Comparison of ENCODE assay signal across 18 cellular contexts in genomic region chr11:119785131-119785530, GRCh38. TPM values are rescaled to one million over a fixed set of nuclear protein-coding genes. Genes with fewer than 3 reads are reported as not detected.
A peak's percentile ranks its signal among the peaks of the same experiment; 100 is the strongest.
DNase-seq lines count a peak whose midpoint lies in the region; ATAC-seq, FAIRE-seq and TF ChIP-seq lines count a peak whose summit lies in the region.
"Had no signal": no experiment of that assay in that cellular context is flagged by ENCODE, and none has a peak within 500 bp of the region (broad histone marks: within the 10 kb centered on the region; RNA-seq: fewer than 3 reads in every experiment).

No MANE protein-coding gene starts in this region.

- H3K79me2 ChIP-seq in OCI-LY3 (ENCODE audit: low read length), result peaks cover 8% of the 10 kb centered on the region

- H3K27ac Mint-ChIP-seq in activated CD8-positive, alpha-beta T cell treated with anti-CD3 and anti-CD28 coated beads, Interleukin-2, amount 10 ng/mL, durations not matched to agents 7 days and 5 days, result no peak overlapping the region
- H3K27ac Mint-ChIP-seq: CD4-positive, alpha-beta memory T cell; H9 had no signal

- H3K4me3 Mint-ChIP-seq in activated CD8-positive, alpha-beta T cell treated with anti-CD3 and anti-CD28 coated beads, Interleukin-2, amount 10 ng/mL, durations not matched to agents 7 days and 5 days, result no peak overlapping the region
- H3K4me3 Mint-ChIP-seq: CD14-positive monocyte; CD4-positive, alpha-beta memory T cell; H9 had no signal

- ATAC-seq in lower lobe of right lung (no peak), GM18498 (IDR thresholded peaks at IDR 0.05; ENCODE audit: unreplicated experiment) (no peak)
- ATAC-seq in activated CD8-positive, alpha-beta T cell treated with anti-CD3 and anti-CD28 coated beads, Interleukin-2, amount 10 ng/mL, durations not matched to agents 7 days and 5 days, result no peak

- peaks cover 4% of the 10 kb centered on the region for H3K27me3 Mint-ChIP-seq in activated CD8-positive, alpha-beta T cell treated with anti-CD3 and anti-CD28 coated beads, Interleukin-2, amount 10 ng/mL, durations not matched to agents 7 days and 5 days (ENCODE audit: low read depth)

- H3K27ac ChIP-seq in OCI-LY3 (ENCODE audit: low read length) (peak overlapping the region; percentile 73; the same call in 1 of the 2 replicates), lower lobe of right lung (no peak overlapping the region), breast epithelium (no peak overlapping the region)
- H3K27ac ChIP-seq: BLaER1 had no signal

- H3K36me3 ChIP-seq in OCI-LY3 (replicated peaks; ENCODE audit: low read depth, low read length) (peaks cover 19% of the 10 kb centered on the region), bronchial epithelial cell (ENCODE audit: control insufficient read depth, insufficient read depth, low read length) (no peaks in the 10 kb centered on the region), lower lobe of right lung (no peaks in the 10 kb centered on the region), breast epithelium (no peaks in the 10 kb centered on the region)
- H3K36me3 ChIP-seq: BLaER1 had no signal

- H3K27me3 ChIP-seq in OCI-LY3 (ENCODE audit: low read depth, low read length), result no peaks in the 10 kb centered on the region
- peaks cover 2% of the 10 kb centered on the region for H3K27me3 ChIP-seq in bronchial epithelial cell (ENCODE audit: control insufficient read depth, insufficient read depth, low read length)
- peaks cover 12% of the 10 kb centered on the region for H3K27me3 ChIP-seq in lower lobe of right lung (ENCODE audit: low read depth)
- no peaks in the 10 kb centered on the region for H3K27me3 ChIP-seq in breast epithelium
- H3K27me3 ChIP-seq: BLaER1 had no signal

- no peaks in the 10 kb centered on the region for H3K4me1 Mint-ChIP-seq in activated CD8-positive, alpha-beta T cell treated with anti-CD3 and anti-CD28 coated beads, Interleukin-2, amount 10 ng/mL, durations not matched to agents 7 days and 5 days (ENCODE audit: low read depth)
- H3K4me1 Mint-ChIP-seq: CD14-positive monocyte; CD4-positive, alpha-beta memory T cell had no signal

- no peaks in the 10 kb centered on the region for H3K9me3 Mint-ChIP-seq in activated CD8-positive, alpha-beta T cell treated with anti-CD3 and anti-CD28 coated beads, Interleukin-2, amount 10 ng/mL, durations not matched to agents 7 days and 5 days (ENCODE audit: insufficient read depth)
- H3K9me3 Mint-ChIP-seq: H9 had no signal

- POLR2A ChIA-PET in activated CD8-positive, alpha-beta T cell treated with anti-CD3 and anti-CD28 coated beads, Interleukin-2, amount 10 ng/mL, durations not matched to agents 7 days and 5 days (lab: Charles Lee), result no interaction called here

- no peaks in the 10 kb centered on the region for H3K9me3 ChIP-seq in OCI-LY3 (ENCODE audit: insufficient read depth, low read length)
- H3K9me3 ChIP-seq in lower lobe of right lung, result no peaks in the 10 kb centered on the region
- peaks cover 0 to 14% of the 10 kb centered on the region in 2 donors for H3K9me3 ChIP-seq in breast epithelium

- intact Hi-C loops in lower lobe of right lung (cut with DNase I) (no loop called here), breast epithelium (cut with DNase I; ENCODE audit: low total_unique reads) (no loop called here)

- H3K4me1 ChIP-seq in OCI-LY3 (ENCODE audit: low read length) (peaks cover 61% of the 10 kb centered on the region), lower lobe of right lung (no peaks in the 10 kb centered on the region), breast epithelium (no peaks in the 10 kb centered on the region)

- TF ChIP-seq POLR2A in breast epithelium (IDR thresholded peaks at IDR 0.05), result no peak

- DNase-seq in bronchial epithelial cell (ENCODE audit: low read depth) (no peak), lower lobe of right lung (peak; percentile 7), putamen (ENCODE audit: low spot score) (peak; percentile 27), NCI-H526 treated with DMSO at 0.1 percent for 48 hours (lab: John Stamatoyannopoulos, UW) (no peak), breast epithelium (ENCODE audit: low spot score in 2 of 2) (no peak)
- no peak for DNase-seq in activated CD8-positive, alpha-beta T cell treated with anti-CD3 and anti-CD28 coated beads, Interleukin-2, amount 10 ng/mL, durations not matched to agents 7 days and 5 days
- DNase-seq: 8988T; CD4-positive, alpha-beta memory T cell; DMS79 treated with DMSO at 0.1 percent for 48 hours; GF-D8; H9 had no signal

- H3K4me3 ChIP-seq in OCI-LY3 (ENCODE audit: low read length) (no peak overlapping the region), bronchial epithelial cell (ENCODE audit: low read depth, low read length) (no peak overlapping the region), lower lobe of right lung (no peak overlapping the region), breast epithelium (no peak overlapping the region)
- H3K4me3 ChIP-seq: BLaER1 had no signal

- H3K36me3 Mint-ChIP-seq in activated CD8-positive, alpha-beta T cell treated with anti-CD3 and anti-CD28 coated beads, Interleukin-2, amount 10 ng/mL, durations not matched to agents 7 days and 5 days (ENCODE audit: low read depth), result no peaks in the 10 kb centered on the region
- H3K36me3 Mint-ChIP-seq: CD14-positive monocyte; CD4-positive, alpha-beta memory T cell had no signal

- peak overlapping the region; percentile 53 for H3K4me2 ChIP-seq in OCI-LY3 (ENCODE audit: low read length)
- H3K4me2 ChIP-seq: BLaER1 had no signal

- no peak for TF ChIP-seq CTCF in OCI-LY3 (IDR thresholded peaks at IDR 0.05; ENCODE audit: low read depth, low read length)
- TF ChIP-seq CTCF in bronchial epithelial cell (IDR thresholded peaks at IDR 0.05; ENCODE audit: insufficient read depth, low read length, severe bottlenecking), result no peak
- no peak for TF ChIP-seq CTCF in lower lobe of right lung (IDR thresholded peaks at IDR 0.05)
- no peak for TF ChIP-seq CTCF in breast epithelium (IDR thresholded peaks at IDR 0.05)

- H2AFZ ChIP-seq in OCI-LY3 (ENCODE audit: low read depth, low read length), result no peak overlapping the region

- no peak overlapping the region for H3K9ac ChIP-seq in OCI-LY3 (ENCODE audit: low read length)
- H3K9ac ChIP-seq: BLaER1 had no signal

- peak; percentile 23 for FAIRE-seq in bronchial epithelial cell (lab: Jason Lieb, UNC)
- FAIRE-seq: GM19239, H1, HTR-8/SVneo had no signal

- CTCF ChIA-PET in activated CD8-positive, alpha-beta T cell treated with anti-CD3 and anti-CD28 coated beads, Interleukin-2, amount 10 ng/mL, durations not matched to agents 7 days and 5 days (lab: Charles Lee), result no interaction called here

- H4K20me1 ChIP-seq in OCI-LY3 (ENCODE audit: insufficient read depth, low read length), result 0 out of 2 replicates have a peak, but pooled peaks cover 6% of the 10 kb centered on the region
- H4K20me1 ChIP-seq: BLaER1 had no signal

RNA-seq across cellular contexts. Expression of gene NECTIN1, which starts 56.1 kb away (rescaled TPM):
- total RNA-seq in bronchial epithelial cell (85.3 and 161 TPM in 2 replicates), lower lobe of right lung (9.1 TPM), breast epithelium (1 to 10 TPM; 2.6 to 6.6 (median 4.5) TPM)
- under 1 TPM; 0.34 to 0.39 TPM for total RNA-seq in activated CD8-positive, alpha-beta T cell treated with anti-CD3 and anti-CD28 coated beads, Interleukin-2, amount 10 ng/mL, durations not matched to agents 7 days and 5 days

Comparison
In these comparisons a context has a peak if more than half of its experiments do, and no peak if none do; other contexts are left out.
1. DNase-seq: peak in lower lobe of right lung (single experiment) and putamen (single experiment); none in bronchial epithelial cell (single experiment), NCI-H526 treated with DMSO at 0.1 percent for 48 hours (single experiment), activated CD8-positive, alpha-beta T cell treated with anti-CD3 and anti-CD28 coated beads, Interleukin-2, amount 10 ng/mL, durations not matched to agents 7 days and 5 days (single experiment) and breast epithelium (0 of 2).